Comparison of ENCODE assay signal across 21 cellular contexts in genomic region chr20:50237349-50237748, GRCh38. TPM values are rescaled to one million over a fixed set of nuclear protein-coding genes. Genes with fewer than 3 reads are reported as not detected.
A peak's percentile ranks its signal among the peaks of the same experiment; 100 is the strongest.
DNase-seq lines count a peak whose midpoint lies in the region; ATAC-seq and TF ChIP-seq lines count a peak whose summit lies in the region.
"Had no signal": no experiment of that assay in that cellular context is flagged by ENCODE, and none has a peak within 500 bp of the region (broad histone marks: within the 10 kb centered on the region; RNA-seq: fewer than 3 reads in every experiment).

No MANE protein-coding gene starts in this region.

- H3K9me3 ChIP-seq in right atrium auricular region: no peaks in the 10 kb centered on the region
- no peaks in the 10 kb centered on the region for H3K9me3 ChIP-seq in body of pancreas
- no peaks in the 10 kb centered on the region for H3K9me3 ChIP-seq in right lobe of liver
- H3K9me3 ChIP-seq in adrenal gland (replicated peaks in 1 of 3): no peaks in the 10 kb centered on the region
- H3K9me3 ChIP-seq: neutrophil, psoas muscle had no signal

- H3K36me3 ChIP-seq in right atrium auricular region: no peaks in the 10 kb centered on the region
- H3K36me3 ChIP-seq in body of pancreas (replicated peaks in 1 of 2; ENCODE audit: insufficient read depth in 1 of 2, low read depth in 2 of 2): no peaks in the 10 kb centered on the region
- no peaks in the 10 kb centered on the region for H3K36me3 ChIP-seq in right lobe of liver
- H3K36me3 ChIP-seq in adrenal gland (replicated peaks in 1 of 2): no peaks in the 10 kb centered on the region
- H3K36me3 ChIP-seq: neutrophil had no signal

- intact Hi-C loops in Right ventricle myocardium superior (cut with DNase I): no loop called here
- intact Hi-C loops in body of pancreas (cut with DNase I): no loop called here
- intact Hi-C loops in right lobe of liver (cut with DNase I): no loop called here
- intact Hi-C loops in adrenal gland (cut with DNase I): no loop called here

- TF ChIP-seq POLR2A in body of pancreas (IDR thresholded peaks at IDR 0.05): no peak
- no peak for TF ChIP-seq POLR2A in right lobe of liver (IDR thresholded peaks at IDR 0.05)
- no peak for TF ChIP-seq POLR2A in adrenal gland (IDR thresholded peaks at IDR 0.05)

- no peaks in the 10 kb centered on the region for H3K27me3 ChIP-seq in right atrium auricular region
- no peaks in the 10 kb centered on the region for H3K27me3 ChIP-seq in body of pancreas
- H3K27me3 ChIP-seq in right lobe of liver: no peaks in the 10 kb centered on the region
- no peaks in the 10 kb centered on the region for H3K27me3 ChIP-seq in adrenal gland
- H3K27me3 ChIP-seq: foreskin keratinocyte, neutrophil had no signal

- ATAC-seq in Right ventricle myocardium superior (ENCODE audit: poor library complexity) (no peak), body of pancreas (peak; percentile 61), right lobe of liver (peak; percentile 15 to 50 (median 34)), GM18502 (IDR thresholded peaks at IDR 0.05; ENCODE audit: poor library complexity, unreplicated experiment) (no peak)
- ATAC-seq: foreskin keratinocyte, psoas muscle had no signal

- TF ChIP-seq CTCF in right atrium auricular region (IDR thresholded peaks at IDR 0.05): no peak
- TF ChIP-seq CTCF in body of pancreas (IDR thresholded peaks at IDR 0.05): no peak
- TF ChIP-seq CTCF in right lobe of liver (IDR thresholded peaks at IDR 0.05): no peak
- TF ChIP-seq CTCF in adrenal gland (IDR thresholded peaks at IDR 0.05): no peak

- WGBS in body of pancreas, 2 donors: 57 to 70% methylated on average over 4 of the region's 4 CpGs
- WGBS in right lobe of liver (ENCODE audit: insufficient coverage, low coverage, low lambda C conversion rate, missing lambda C conversion rate): 62% methylated on average over 2 of the region's 4 CpGs
- 77 to 86% (median 81%) methylated on average over 3 to 4 of the region's 4 CpGs for WGBS in adrenal gland, 4 donors

- DNase-seq in Right ventricle myocardium superior (peak; percentile 19), right atrium auricular region (ENCODE audit: low spot score) (no peak), body of pancreas (peak in 1 of 4 donors; percentile 38), right lobe of liver (no peak), adrenal gland (no peak), RKO (ENCODE audit: low spot score) (no peak), ecto neural progenitor cell (ENCODE audit: low spot score) (no peak)
- DNase-seq: activated naive CD4-positive, alpha-beta T cell treated with anti-CD3 and anti-CD28 coated beads for 36 hours; DMS79 treated with DMSO at 0.1 percent for 48 hours; effector CD8-positive, alpha-beta T cell; foreskin keratinocyte; KBM-7; mesenchymal stem cell; NCI-H1436; NCI-H345; NCI-H748 treated with DMSO at 0.1 percent for 48 hours; SHP77; stimulated activated naive CD4-positive, alpha-beta T cell treated with Interleukin-2 at 50 U/mL for 16 hours had no signal

- H3K27ac ChIP-seq in right atrium auricular region (no peak overlapping the region), body of pancreas (peak overlapping the region in 1 of 4 donors; percentile 36), right lobe of liver (no peak overlapping the region), adrenal gland (no peak overlapping the region)
- H3K27ac ChIP-seq: foreskin keratinocyte, neutrophil, psoas muscle had no signal

- H3K4me3 ChIP-seq in right atrium auricular region (no peak overlapping the region), body of pancreas (no peak overlapping the region), right lobe of liver (no peak overlapping the region), adrenal gland (no peak overlapping the region)
- H3K4me3 ChIP-seq: psoas muscle had no signal

- H3K4me1 ChIP-seq in right atrium auricular region (no peaks in the 10 kb centered on the region), body of pancreas (peaks cover under 1% of the 10 kb centered on the region), right lobe of liver (no peaks in the 10 kb centered on the region), adrenal gland (replicated peaks in 1 of 2) (no peaks in the 10 kb centered on the region)
- H3K4me1 ChIP-seq: foreskin keratinocyte, psoas muscle had no signal

RNA-seq across cellular contexts. Expression of gene CEBPB, which starts 46.7 kb away (rescaled TPM):
- total RNA-seq in Right ventricle myocardium superior (57.3 TPM), right atrium auricular region (100 to 1,000 TPM in 1 of 2 donors, 10 to 100 TPM in 1; 61.3 to 102 TPM), body of pancreas (100 to 1,000 TPM in 1 of 2 donors, 10 to 100 TPM in 1; 47.7 to 104 TPM), right lobe of liver (100 to 1,000 TPM; 130 to 182 (median 152) TPM), adrenal gland (100 to 1,000 TPM; 148 to 272 (median 252) TPM)
- 10 to 100 TPM; 31.0 to 74.7 (median 39.3) TPM for polyA plus RNA-seq in adrenal gland

Comparison
In these comparisons a context has a peak if more than half of its experiments do, and no peak if none do; other contexts are left out.
1. ATAC-seq: peak in body of pancreas (single experiment) and right lobe of liver (4 of 4); none in Right ventricle myocardium superior (single experiment) and GM18502 (single experiment).